In genomic region chr15:41323611-41324010, GRCh38 we compare ENCODE assay signal across 29 cellular contexts. TPM values are rescaled to one million over a fixed set of nuclear protein-coding genes. Genes with fewer than 3 reads are reported as not detected.
DNase-seq lines count a peak whose midpoint lies in the region; ATAC-seq and TF ChIP-seq lines count a peak whose summit lies in the region.
"Had no signal": no experiment of that assay in that cellular context is flagged by ENCODE, and none has a peak within 500 bp of the region (broad histone marks: within the 10 kb centered on the region; RNA-seq: fewer than 3 reads in every experiment).

No MANE protein-coding gene starts in this region.

- TF ChIP-seq CTCF in GM20000 (IDR thresholded peaks at IDR 0.05; ENCODE audit: extremely low read depth, missing control alignments) = no peak

- no peak for ATAC-seq in stimulated activated effector memory CD8-positive, alpha-beta T cell treated with anti-CD3 and anti-CD28 coated beads, Interleukin-12 subunit alpha, Interleukin-12 subunit beta, amount 100 ng/mL, for 72 hours
- ATAC-seq in GM18519 (IDR thresholded peaks at IDR 0.05; ENCODE audit: low FRiP score, unreplicated experiment) = no peak
- ATAC-seq: lower lobe of right lung, mucosa of descending colon, pancreas, right cardiac atrium, T-cell had no signal

- no peak overlapping the region for H3K4me3 Mint-ChIP-seq in activated naive CD4-positive, alpha-beta T cell treated with anti-CD3 and anti-CD28 coated beads for 36 hours
- H3K4me3 Mint-ChIP-seq in T-helper 2 cell treated with Interferon-gamma antibody and Interleukin-4, amounts not matched to agents 5 μg/mL and 100 μg/mL, for 36 hours = peak overlapping the region; percentile 28
- no peak overlapping the region for H3K4me3 Mint-ChIP-seq in stimulated activated effector memory CD8-positive, alpha-beta T cell treated with anti-CD3 and anti-CD28 coated beads, Interleukin-12 subunit alpha, Interleukin-12 subunit beta, amount 100 ng/mL, for 72 hours
- H3K4me3 Mint-ChIP-seq: CD14-positive monocyte, HFFc6, nephron progenitor cell, T-cell had no signal

- intact Hi-C loops in activated naive CD4-positive, alpha-beta T cell treated with anti-CD3 and anti-CD28 coated beads for 36 hours (cut with micrococcal nuclease) = loop anchor here (1.0 kb wide), 1 partner anchor 9 kb away; the partner anchor contains the start of genes NUSAP1 and OIP5

- no peaks in the 10 kb centered on the region for H3K27me3 Mint-ChIP-seq in activated naive CD4-positive, alpha-beta T cell treated with anti-CD3 and anti-CD28 coated beads for 36 hours (ENCODE audit: low read depth)
- H3K27me3 Mint-ChIP-seq in T-helper 2 cell treated with Interferon-gamma antibody and Interleukin-4, amounts not matched to agents 5 μg/mL and 100 μg/mL, for 36 hours (ENCODE audit: low read depth) = no peaks in the 10 kb centered on the region
- H3K27me3 Mint-ChIP-seq: T-cell had no signal

- CTCF ChIA-PET in activated naive CD4-positive, alpha-beta T cell treated with anti-CD3 and anti-CD28 coated beads for 36 hours (lab: Charles Lee) = interaction anchor here (0.6 to 1.1 kb wide), 3 partner anchors 35 to 409 kb away, joined by 3 read pairs; partner anchors contain the start of genes CHP1 and EXD1

- H3K4me1 Mint-ChIP-seq in activated naive CD4-positive, alpha-beta T cell treated with anti-CD3 and anti-CD28 coated beads for 36 hours (ENCODE audit: low read depth) = peaks cover 14% of the 10 kb centered on the region
- H3K4me1 Mint-ChIP-seq in T-helper 2 cell treated with Interferon-gamma antibody and Interleukin-4, amounts not matched to agents 5 μg/mL and 100 μg/mL, for 36 hours (ENCODE audit: low read depth) = peaks cover 21% of the 10 kb centered on the region
- H3K4me1 Mint-ChIP-seq in stimulated activated effector memory CD8-positive, alpha-beta T cell treated with anti-CD3 and anti-CD28 coated beads, Interleukin-12 subunit alpha, Interleukin-12 subunit beta, amount 100 ng/mL, for 72 hours = no peaks in the 10 kb centered on the region
- H3K4me1 Mint-ChIP-seq: CD14-positive monocyte, nephron progenitor cell had no signal

- no peaks in the 10 kb centered on the region for H3K9me3 Mint-ChIP-seq in activated naive CD4-positive, alpha-beta T cell treated with anti-CD3 and anti-CD28 coated beads for 36 hours
- H3K9me3 Mint-ChIP-seq in T-helper 2 cell treated with Interferon-gamma antibody and Interleukin-4, amounts not matched to agents 5 μg/mL and 100 μg/mL, for 36 hours = no peaks in the 10 kb centered on the region
- H3K9me3 Mint-ChIP-seq in stimulated activated effector memory CD8-positive, alpha-beta T cell treated with anti-CD3 and anti-CD28 coated beads, Interleukin-12 subunit alpha, Interleukin-12 subunit beta, amount 100 ng/mL, for 72 hours = no peaks in the 10 kb centered on the region
- H3K9me3 Mint-ChIP-seq: HFFc6, T-cell had no signal

- no peak overlapping the region for H3K27ac Mint-ChIP-seq in activated naive CD4-positive, alpha-beta T cell treated with anti-CD3 and anti-CD28 coated beads for 36 hours
- peak overlapping the region; percentile 81 for H3K27ac Mint-ChIP-seq in T-helper 2 cell treated with Interferon-gamma antibody and Interleukin-4, amounts not matched to agents 5 μg/mL and 100 μg/mL, for 36 hours
- peak overlapping the region; percentile 78 for H3K27ac Mint-ChIP-seq in stimulated activated effector memory CD8-positive, alpha-beta T cell treated with anti-CD3 and anti-CD28 coated beads, Interleukin-12 subunit alpha, Interleukin-12 subunit beta, amount 100 ng/mL, for 72 hours
- H3K27ac Mint-ChIP-seq: HFFc6, nephron progenitor cell, T-cell had no signal

- peak; percentile 30 for DNase-seq in activated naive CD4-positive, alpha-beta T cell treated with anti-CD3 and anti-CD28 coated beads for 36 hours
- DNase-seq in activated naive CD4-positive, alpha-beta T cell (lab: John Stamatoyannopoulos, UW) = no peak
- peak; percentile 40 for DNase-seq in GM20000 (ENCODE audit: low spot score)
- no peak for DNase-seq in T-helper 2 cell treated with Interferon-gamma antibody and Interleukin-4, amounts not matched to agents 5 μg/mL and 100 μg/mL, for 36 hours (ENCODE audit: low spot score)
- DNase-seq in stimulated activated effector memory CD8-positive, alpha-beta T cell treated with anti-CD3 and anti-CD28 coated beads, Interleukin-12 subunit alpha, Interleukin-12 subunit beta, amount 100 ng/mL, for 72 hours (ENCODE audit: low spot score in 2 of 2) = no peak
- DNase-seq in NCI-H226 = no peak
- DNase-seq: brain microvascular endothelial cell; Calu3; effector CD8-positive, alpha-beta T cell; GM23248; head of caudate nucleus; HFFc6; kidney glomerular epithelial cell; lower lobe of right lung; MG63; mucosa of descending colon; NCI-H1417 treated with DMSO at 0.1 percent for 48 hours; NCI-H510A; nephron progenitor cell; pancreas; Peyer's patch; right cardiac atrium; spleen; stimulated activated CD4-positive, alpha-beta T cell treated with anti-CD3 and anti-CD28 coated beads, Interleukin-4, amount 100 ng/mL, for 24 hours; stimulated activated naive CD4-positive, alpha-beta T cell treated with Interleukin-2 at 50 U/mL for 16 hours; T-cell; thyroid gland had no signal

- peaks cover 13% of the 10 kb centered on the region for H3K36me3 Mint-ChIP-seq in activated naive CD4-positive, alpha-beta T cell treated with anti-CD3 and anti-CD28 coated beads for 36 hours (ENCODE audit: low read depth)
- peaks cover 38% of the 10 kb centered on the region for H3K36me3 Mint-ChIP-seq in T-helper 2 cell treated with Interferon-gamma antibody and Interleukin-4, amounts not matched to agents 5 μg/mL and 100 μg/mL, for 36 hours (ENCODE audit: low read depth)
- H3K36me3 Mint-ChIP-seq in stimulated activated effector memory CD8-positive, alpha-beta T cell treated with anti-CD3 and anti-CD28 coated beads, Interleukin-12 subunit alpha, Interleukin-12 subunit beta, amount 100 ng/mL, for 72 hours = peaks cover 24% of the 10 kb centered on the region

RNA-seq across cellular contexts. Expression of gene OIP5, which starts 8.8 kb away (rescaled TPM):
- total RNA-seq in activated naive CD4-positive, alpha-beta T cell treated with anti-CD3 and anti-CD28 coated beads for 36 hours = 10 to 100 TPM in 1 of 2 experiments, 1 to 10 TPM in 1; 9.5 to 10.7 TPM

RNA-seq across cellular contexts. Expression of gene NUSAP1, which starts 9.1 kb away (rescaled TPM):
- total RNA-seq in activated naive CD4-positive, alpha-beta T cell treated with anti-CD3 and anti-CD28 coated beads for 36 hours = 100 to 1,000 TPM; 269 to 287 TPM

Comparison
In these comparisons a context has a peak if more than half of its experiments do, and no peak if none do; other contexts are left out.
1. DNase-seq: peak in activated naive CD4-positive, alpha-beta T cell treated with anti-CD3 and anti-CD28 coated beads for 36 hours (single experiment) and GM20000 (single experiment); none in activated naive CD4-positive, alpha-beta T cell (0 of 4), T-helper 2 cell treated with Interferon-gamma antibody and Interleukin-4, amounts not matched to agents 5 μg/mL and 100 μg/mL, for 36 hours (single experiment), stimulated activated effector memory CD8-positive, alpha-beta T cell treated with anti-CD3 and anti-CD28 coated beads, Interleukin-12 subunit alpha, Interleukin-12 subunit beta, amount 100 ng/mL, for 72 hours (0 of 2) and NCI-H226 (single experiment).